Comparison of ENCODE assay signal across 18 cellular contexts in genomic region chr1:55593299-55593698, GRCh38.
A peak's percentile ranks its signal among the peaks of the same experiment; 100 is the strongest.
DNase-seq lines count a peak whose midpoint lies in the region; ATAC-seq, FAIRE-seq and TF ChIP-seq lines count a peak whose summit lies in the region.
"Had no signal": no experiment of that assay in that cellular context is flagged by ENCODE, and none has a peak within 500 bp of the region (broad histone marks: within the 10 kb centered on the region; RNA-seq: fewer than 3 reads in every experiment).

No MANE protein-coding gene starts in this region.

- TF ChIP-seq EP300 in A549 (IDR thresholded peaks at IDR 0.05), result no peak

- H3K9me3 Mint-ChIP-seq in HFFc6, result no peaks in the 10 kb centered on the region

- POLR2A ChIA-PET in A549 (lab: Yijun Ruan, JAX), result no interaction called here

- peaks cover 29% of the 10 kb centered on the region for H3K4me1 Mint-ChIP-seq in HFFc6 (ENCODE audit: low read depth)
- H3K4me1 Mint-ChIP-seq: B cell had no signal

- H3K9me3 ChIP-seq in A549, result no peaks in the 10 kb centered on the region
- H3K9me3 ChIP-seq in upper lobe of right lung, result no peaks in the 10 kb centered on the region

- ATAC-seq in A549 (no peak), upper lobe of right lung (peak; percentile 40)

- H3K27ac Mint-ChIP-seq in HFFc6, result no peak overlapping the region
- H3K27ac Mint-ChIP-seq: B cell; CD4-positive, alpha-beta T cell; H9 had no signal

- intact Hi-C loops in upper lobe of right lung (cut with DNase I), result no loop called here

- H3K27me3 ChIP-seq in upper lobe of right lung, result no peaks in the 10 kb centered on the region

- H3K4me1 ChIP-seq in A549, result no peaks in the 10 kb centered on the region
- no peaks in the 10 kb centered on the region for H3K4me1 ChIP-seq in upper lobe of right lung

- H3K36me3 Mint-ChIP-seq in HFFc6 (ENCODE audit: low read depth), result peaks cover 11% of the 10 kb centered on the region

- no peak overlapping the region for H3K4me3 ChIP-seq in A549
- H3K4me3 ChIP-seq in upper lobe of right lung, result no peak overlapping the region

- H3K27ac ChIP-seq in A549, result no peak overlapping the region
- H3K27ac ChIP-seq in upper lobe of right lung, result no peak overlapping the region
- H3K27ac ChIP-seq: HL-60 had no signal

- CTCF ChIA-PET in A549 (lab: Yijun Ruan, JAX), result no interaction called here

- no peak overlapping the region for H3K4me3 Mint-ChIP-seq in HFFc6
- H3K4me3 Mint-ChIP-seq: B cell; CD4-positive, alpha-beta T cell; H9 had no signal

- TF ChIP-seq POLR2A in A549 (IDR thresholded peaks at IDR 0.05; ENCODE audit: low read length), result no peak

- no peak for TF ChIP-seq RAD21 in A549 (conservative IDR thresholded peaks at IDR 0.05 in 1 of 2, IDR thresholded peaks at IDR 0.05 in 1 of 2)

- no peak for FAIRE-seq in A549 (lab: Jason Lieb, UNC)
- FAIRE-seq: GM19239 had no signal

- H3K27me3 Mint-ChIP-seq in HFFc6 (ENCODE audit: insufficient read depth), result no peaks in the 10 kb centered on the region; the same call in 1 of the 2 replicates

- H3K4me2 ChIP-seq in A549, result no peak overlapping the region

- TF ChIP-seq CTCF in A549 (IDR thresholded peaks at IDR 0.05), result no peak
- no peak for TF ChIP-seq CTCF in upper lobe of right lung (IDR thresholded peaks at IDR 0.05)
- no peak for TF ChIP-seq CTCF in HFFc6 (IDR thresholded peaks at IDR 0.05)

- DNase-seq in A549 (ENCODE audit: low read depth in 1 of 2, low spot score in 1 of 2), result no peak
- peak; percentile 24 for DNase-seq in DMS79 (lab: John Stamatoyannopoulos, UW)
- peak; percentile 22 for DNase-seq in ecto neural progenitor cell (ENCODE audit: low spot score)
- DNase-seq in upper lobe of right lung, result no peak
- DNase-seq in activated CD4-positive, alpha-beta T cell treated with anti-CD3 and anti-CD28 coated beads, Interleukin-2, amount 50 U/mL, for 4 hours, result no peak
- no peak for DNase-seq in NCI-H748 (lab: John Stamatoyannopoulos, UW; ENCODE audit: unreplicated experiment)
- no peak for DNase-seq in HFFc6
- DNase-seq: C1 segment of cervical spinal cord; Calu3; CD4-positive, alpha-beta T cell; DMS 273 treated with DMSO at 0.1 percent for 48 hours; GF-D8; GOT3; H9; KBM-7 had no signal

- no peaks in the 10 kb centered on the region for H3K36me3 ChIP-seq in upper lobe of right lung

TF ChIP-seq in A549, 52 proteins besides CTCF, POLR2A, EP300 and RAD21:
- TF ChIP-seq FOSL2 (IDR thresholded peaks at IDR 0.05) (no peak), FOSL2 (CRISPR knock-in tag; IDR thresholded peaks at IDR 0.05) (no peak), CBX8 (IDR thresholded peaks at IDR 0.05) (no peak), SMC3 (IDR thresholded peaks at IDR 0.05) (no peak), KDM1A (IDR thresholded peaks at IDR 0.05; ENCODE audit: low read depth) (no peak), MAFK (IDR thresholded peaks at IDR 0.05; ENCODE audit: partially characterized antibody) (peak; percentile 37), FOXS1 (CRISPR knock-in tag; IDR thresholded peaks at IDR 0.05) (no peak), MAZ (IDR thresholded peaks at IDR 0.05; ENCODE audit: borderline replicate concordance, low read depth, low read length) (no peak), NR3C1 (IDR thresholded peaks at IDR 0.05) (no peak), MYC (IDR thresholded peaks at IDR 0.05; ENCODE audit: borderline replicate concordance, low read length) (no peak)
TF ChIP-seq in A549: peak in this region for 1.

Comparison
In these comparisons a context has a peak if more than half of its experiments do, and no peak if none do; other contexts are left out.
1. DNase-seq: peak in DMS79 (single experiment) and ecto neural progenitor cell (single experiment); none in A549 (0 of 2), upper lobe of right lung (single experiment), activated CD4-positive, alpha-beta T cell treated with anti-CD3 and anti-CD28 coated beads, Interleukin-2, amount 50 U/mL, for 4 hours (0 of 2), NCI-H748 (single experiment) and HFFc6 (single experiment).